24 cellular contexts compared by ENCODE assay signal in genomic region chr2:183222751-183223150, GRCh38.
"Had no signal": no experiment of that assay in that cellular context is flagged by ENCODE, and none has a peak within 500 bp of the region (broad histone marks: within the 10 kb centered on the region; RNA-seq: fewer than 3 reads in every experiment).

No MANE protein-coding gene starts in this region.

- H3K9me3 Mint-ChIP-seq: memory B cell, nephron, neural progenitor cell had no signal

- H3K9me3 ChIP-seq: gastrocnemius medialis, right lobe of liver, transverse colon, vagina had no signal

- H3K36me3 Mint-ChIP-seq: neural progenitor cell; stimulated activated effector memory CD8-positive, alpha-beta T cell treated with anti-CD3 and anti-CD28 coated beads, Interleukin-12 subunit alpha, Interleukin-12 subunit beta, amount 100 ng/mL, for 72 hours had no signal

- H2AFZ ChIP-seq: neural progenitor cell, parathyroid adenoma had no signal

- FAIRE-seq: colon, kidney had no signal

- H3K79me2 ChIP-seq: parathyroid adenoma had no signal

- H3K4me1 ChIP-seq: neural progenitor cell, parathyroid adenoma, right lobe of liver, transverse colon, vagina had no signal

- H3K27me3 Mint-ChIP-seq: memory B cell, naive B cell, progenitor cell of endocrine pancreas had no signal

- H3K4me3 Mint-ChIP-seq: memory B cell; naive B cell; nephron; neural progenitor cell; stimulated activated effector memory CD8-positive, alpha-beta T cell treated with anti-CD3 and anti-CD28 coated beads, Interleukin-12 subunit alpha, Interleukin-12 subunit beta, amount 100 ng/mL, for 72 hours had no signal

- DNase-seq: dorsolateral prefrontal cortex; effector CD4-positive, alpha-beta T cell; foreskin fibroblast; gastrocnemius medialis; head of caudate nucleus; kidney; naive B cell; right lobe of liver; stimulated activated CD4-positive, alpha-beta T cell treated with anti-CD3 and anti-CD28 coated beads, Interleukin-2, amount 100 ng/mL, for 24 hours; stimulated activated CD4-positive, alpha-beta T cell treated with anti-CD3 and anti-CD28 coated beads, Interleukin-4, amount 100 ng/mL, for 24 hours; stimulated activated naive CD8-positive, alpha-beta T cell treated with anti-CD3 and anti-CD28 coated beads, Interleukin-15, Interleukin-2, amounts not matched to agents 100 U/mL and 50 U/mL, for 24 hours; transverse colon had no signal

- H3K27ac Mint-ChIP-seq: memory B cell; nephron; neural progenitor cell; progenitor cell of endocrine pancreas; stimulated activated effector memory CD8-positive, alpha-beta T cell treated with anti-CD3 and anti-CD28 coated beads, Interleukin-12 subunit alpha, Interleukin-12 subunit beta, amount 100 ng/mL, for 72 hours had no signal

- H3K9ac ChIP-seq: neural progenitor cell, parathyroid adenoma had no signal

- H3K4me1 Mint-ChIP-seq: memory B cell; naive B cell; neural progenitor cell; stimulated activated effector memory CD8-positive, alpha-beta T cell treated with anti-CD3 and anti-CD28 coated beads, Interleukin-12 subunit alpha, Interleukin-12 subunit beta, amount 100 ng/mL, for 72 hours had no signal

- H3K36me3 ChIP-seq: gastrocnemius medialis, neural progenitor cell, right lobe of liver, transverse colon, vagina had no signal

- ATAC-seq: esophagus mucosa; gastrocnemius medialis; left lobe of liver; right lobe of liver; stimulated activated effector memory CD8-positive, alpha-beta T cell treated with anti-CD3 and anti-CD28 coated beads, Interleukin-12 subunit alpha, Interleukin-12 subunit beta, amount 100 ng/mL, for 72 hours; stimulated activated naive CD8-positive, alpha-beta T cell treated with anti-CD3 and anti-CD28 coated beads, Interleukin-15, Interleukin-2, amounts not matched to agents 100 U/mL and 50 U/mL, for 24 hours had no signal

- H3K27me3 ChIP-seq: dorsolateral prefrontal cortex, gastrocnemius medialis, neural progenitor cell, right lobe of liver, transverse colon, vagina had no signal

- H3K27ac ChIP-seq: dorsolateral prefrontal cortex, epithelial cell of prostate, gastrocnemius medialis, neural progenitor cell, parathyroid adenoma, right lobe of liver, transverse colon, vagina had no signal

- H3K4me3 ChIP-seq: dorsolateral prefrontal cortex, gastrocnemius medialis, lung, neural progenitor cell, right lobe of liver, transverse colon, vagina had no signal

- H3K4me2 ChIP-seq: neural progenitor cell had no signal
